7 cellular contexts compared by ENCODE assay signal in genomic region chr9:75265525-75265972, GRCh38.
DNase-seq lines count a peak whose midpoint lies in the region; ATAC-seq, FAIRE-seq and TF ChIP-seq lines count a peak whose summit lies in the region.

No MANE protein-coding gene starts in this region.

- dilution Hi-C loops in IMR-90 (cut with HindIII; ENCODE audit: low sequenced_read_pairs, unreplicated experiment), result no loop called here

- BruUV-seq in IMR-90 (replicated peaks; lab: Mats Ljungman, UMichigan) (no TSS peak), K562 (replicated peaks; lab: Mats Ljungman, UMichigan) (no TSS peak)

- H2AFZ ChIP-seq in IMR-90 (replicated peaks; ENCODE audit: low read length, poor library complexity) (no peak overlapping the region), K562 (ENCODE audit: low read depth, low read length) (no peak overlapping the region)

- H3K27ac ChIP-seq in IMR-90 (ENCODE audit: insufficient read depth, low read length) (no peak overlapping the region), K562 (ENCODE audit: extremely low read depth, low read depth, low read length) (no peak overlapping the region)

- ATAC-seq in GM21423 (IDR thresholded peaks at IDR 0.05; ENCODE audit: unreplicated experiment), result peak; percentile 69
- peak; percentile 86 for ATAC-seq in IMR-90 (ENCODE audit: low read depth)
- peak; percentile 73; the same call in 2 of the 3 replicates for ATAC-seq in SK-N-SH treated with all-trans-retinoic acid at 6 μM for 48 hours
- ATAC-seq in K562, result peak; percentile 82

- H2AK5ac ChIP-seq in IMR-90 (ENCODE audit: low read depth, low read length), result no peak overlapping the region

- intact Hi-C loops in IMR-90 (cut with micrococcal nuclease) (loop anchor here (1.0 to 5.0 kb wide), 4 partner anchors 592 to 1437 kb away; no protein-coding TSS in a partner anchor), K562 (cut with micrococcal nuclease) (loop anchor here (1.0 to 2.0 kb wide), 3 partner anchors 65 to 1037 kb away; no protein-coding TSS in a partner anchor)

- POLR2A ChIA-PET in IMR-90 (lab: Charles Lee; ENCODE audit: unreplicated experiment), result no interaction called here
- POLR2A ChIA-PET in K562 (lab: Yijun Ruan, JAX), result no interaction called here

- TF ChIP-seq POLR2A in IMR-90 (IDR thresholded peaks at IDR 0.05; ENCODE audit: low read depth, low read length), result no peak
- TF ChIP-seq POLR2A in K562 (conservative IDR thresholded peaks at IDR 0.05), result no peak

- no peaks in the 10 kb centered on the region for H3K36me3 ChIP-seq in IMR-90 (ENCODE audit: control insufficient read depth, insufficient read depth, low read length)
- H3K36me3 ChIP-seq in K562 (ENCODE audit: control insufficient read depth, insufficient read depth, low read length), result no peaks in the 10 kb centered on the region

- H3K23ac ChIP-seq in IMR-90 (ENCODE audit: low read depth, low read length), result no peak overlapping the region

- no peak for TF ChIP-seq EP300 in K562 (IDR thresholded peaks at IDR 0.05; ENCODE audit: low read length)

- TF ChIP-seq RAD21 in IMR-90 (IDR thresholded peaks at IDR 0.05; ENCODE audit: low read length) (peak; percentile 70), K562 (CRISPR knock-in tag; conservative IDR thresholded peaks at IDR 0.05 in 1 of 2, IDR thresholded peaks at IDR 0.05 in 1 of 2) (peak; percentile 37 to 67)

- in situ Hi-C loops in IMR-90 (cut with MboI; ENCODE audit: low sequenced_read_pairs) (loop anchor here (10.0 kb wide), 1 partner anchor 1039 kb away; no protein-coding TSS in a partner anchor), K562 (cut with MboI) (no loop called here)

- H3K18ac ChIP-seq in IMR-90 (ENCODE audit: low read depth, low read length), result no peak overlapping the region

- H3K14ac ChIP-seq in IMR-90 (replicated peaks; ENCODE audit: low read depth, low read length), result no peak overlapping the region

- no peaks in the 10 kb centered on the region for H3K79me2 ChIP-seq in K562 (ENCODE audit: control insufficient read depth, insufficient read depth, low read length)

- no peak overlapping the region for H3K4me3 ChIP-seq in IMR-90 (ENCODE audit: insufficient read depth, low read depth, low read length)
- no peak overlapping the region for H3K4me3 ChIP-seq in K562

- CTCF ChIA-PET in IMR-90 (lab: Yijun Ruan, JAX), result interaction anchor here (0.5 to 0.9 kb wide), 4 partner anchors 13 to 1608 kb away, joined by 3 to 4 read pairs (median 3); no protein-coding TSS in a partner anchor
- CTCF ChIA-PET in K562 (lab: Yijun Ruan, JAX; ENCODE audit: low intra/inter-chr PET ratio), result interaction anchor here (0.9 kb wide), 2 partner anchors 1037 to 1437 kb away, joined by 3 to 5 read pairs; no protein-coding TSS in a partner anchor

- WGBS in IMR-90 (ENCODE audit: extremely low coverage in 2 of 2, insufficient read length in 1 of 2), 2 experiments, result no CpG with 5 or more reads among the region's 3 CpGs
- 0% methylated on average over 3 of the region's 3 CpGs for WGBS in K562 (ENCODE audit: insufficient coverage, low coverage, missing lambda C conversion rate)

- H4K5ac ChIP-seq in IMR-90 (ENCODE audit: low read depth, low read length), result no peak overlapping the region

- H4K20me1 ChIP-seq in IMR-90 (ENCODE audit: insufficient read depth, low read length) (no peaks in the 10 kb centered on the region), K562 (replicated peaks; ENCODE audit: control insufficient read depth, insufficient read depth, low read length) (no peaks in the 10 kb centered on the region)

- no peak overlapping the region for H3K9ac ChIP-seq in IMR-90 (ENCODE audit: low read depth, low read length)
- H3K9ac ChIP-seq in K562 (ENCODE audit: insufficient read depth in 1 of 2, low read depth in 2 of 2, low read length in 2 of 2), result no peak overlapping the region

- peaks cover 7 to 20% (median 16%) of the 10 kb centered on the region in 3 donors for H3K36me3 Mint-ChIP-seq in immature natural killer cell

- H4K8ac ChIP-seq in IMR-90 (ENCODE audit: low read depth in 2 of 2, low read length in 2 of 2), result no peak overlapping the region

- H3K56ac ChIP-seq in IMR-90 (ENCODE audit: extremely low read depth, insufficient read depth, low read length), result no peak overlapping the region

- H3K4me3 Mint-ChIP-seq in immature natural killer cell, result no peak overlapping the region

- no peaks in the 10 kb centered on the region for H3K9me1 ChIP-seq in IMR-90 (ENCODE audit: insufficient read depth, low read length)
- H3K9me1 ChIP-seq in K562 (ENCODE audit: control insufficient read depth, insufficient read depth, low read length), result no peaks in the 10 kb centered on the region

- H3K9me3 ChIP-seq in IMR-90 (ENCODE audit: control insufficient read depth, insufficient read depth, low read length) (no peaks in the 10 kb centered on the region), K562 (replicated peaks; ENCODE audit: control insufficient read depth, insufficient read depth, low read depth, low read length) (no peaks in the 10 kb centered on the region)

- H3K4me2 ChIP-seq in IMR-90 (ENCODE audit: low read depth, low read length) (no peak overlapping the region), K562 (ENCODE audit: insufficient read depth, low read length) (no peak overlapping the region)

- no peaks in the 10 kb centered on the region for H3K4me1 Mint-ChIP-seq in immature natural killer cell

- H2BK5ac ChIP-seq in IMR-90 (ENCODE audit: low read depth, low read length, poor library complexity, severe bottlenecking), result no peak overlapping the region

- H2BK120ac ChIP-seq in IMR-90 (ENCODE audit: low read depth, low read length), result no peak overlapping the region

- no peaks in the 10 kb centered on the region for H3K27me3 ChIP-seq in IMR-90 (ENCODE audit: control insufficient read depth, insufficient read depth, low read length)
- H3K27me3 ChIP-seq in K562 (ENCODE audit: control insufficient read depth in 2 of 2, insufficient read depth in 2 of 2, low read length in 2 of 2), result no peaks in the 10 kb centered on the region

- peak; percentile 83 for TF ChIP-seq CTCF in IMR-90 (conservative IDR thresholded peaks at IDR 0.05; ENCODE audit: low read depth, low read length)
- peak; percentile 54 to 69 (median 63) for TF ChIP-seq CTCF in K562 (IDR thresholded peaks at IDR 0.05 in 2 of 3, conservative IDR thresholded peaks at IDR 0.05 in 1 of 3; ENCODE audit: insufficient read depth in 2 of 3, low read depth in 1 of 3, low read length in 3 of 3)

- H4K91ac ChIP-seq in IMR-90 (ENCODE audit: insufficient read depth, low read depth, low read length), result no peak overlapping the region

- H3K79me1 ChIP-seq in IMR-90 (ENCODE audit: low read depth in 1 of 2, low read length in 2 of 2), result no peaks in the 10 kb centered on the region

- H3K27ac Mint-ChIP-seq in immature natural killer cell, result peak overlapping the region in 1 of 6 donors; percentile 46

- no peak overlapping the region for H3K4ac ChIP-seq in IMR-90 (ENCODE audit: low read depth, low read length)

- no peak overlapping the region for H2AK9ac ChIP-seq in IMR-90 (replicated peaks; ENCODE audit: low read depth, low read length, poor library complexity)

- H3K9me3 Mint-ChIP-seq in immature natural killer cell, result no peaks in the 10 kb centered on the region

- peak; percentile 1 for DNase-seq in GM04503 (ENCODE audit: low read depth)
- peak; percentile 42 for DNase-seq in IMR-90
- peak; percentile 23 to 38 (median 32) for DNase-seq in K562 (ENCODE audit: extremely low read depth in 1 of 4, low spot score in 3 of 4)
- peak; percentile 21 to 40 (median 28) for DNase-seq in immature natural killer cell
- peak; percentile 34 for DNase-seq in stimulated activated CD4-positive, alpha-beta T cell treated with anti-CD3 and anti-CD28 coated beads, Interleukin-1b, Interleukin-23, amount 100 ng/mL, for 48 hours

- no peaks in the 10 kb centered on the region for H3K27me3 Mint-ChIP-seq in immature natural killer cell (ENCODE audit: low read depth in 3 of 3)

- no peak overlapping the region for H2BK20ac ChIP-seq in IMR-90 (ENCODE audit: low read depth, low read length)

- no peaks in the 10 kb centered on the region for H3K4me1 ChIP-seq in IMR-90 (ENCODE audit: control insufficient read depth, insufficient read depth, low read length)
- H3K4me1 ChIP-seq in K562 (replicated peaks in 1 of 2; ENCODE audit: control insufficient read depth in 2 of 2, insufficient read depth in 2 of 2, low read length in 2 of 2), result no peaks in the 10 kb centered on the region

- peak; percentile 26 for FAIRE-seq in K562 (lab: Jason Lieb, UNC)

- H2BK15ac ChIP-seq in IMR-90 (ENCODE audit: low read depth, low read length), result no peak overlapping the region

TF ChIP-seq in IMR-90, 13 proteins besides CTCF, POLR2A, EP300 and RAD21:
- TF ChIP-seq CHD1 (IDR thresholded peaks at IDR 0.05; ENCODE audit: low read depth, low read length) (no peak), SMC3 (IDR thresholded peaks at IDR 0.05; ENCODE audit: low read depth, low read length) (peak; percentile 66)

TF ChIP-seq in SK-N-SH treated with all-trans-retinoic acid at 6 μM for 48 hours, 23 proteins besides CTCF, POLR2A, EP300 and RAD21:
- no peak for TF ChIP-seq TCF4 (CRISPR knock-in tag; IDR thresholded peaks at IDR 0.05; ENCODE audit: borderline replicate concordance)

TF ChIP-seq in K562, 482 proteins besides CTCF, POLR2A, EP300 and RAD21:
- TF ChIP-seq MEIS2 (IDR thresholded peaks at IDR 0.05; ENCODE audit: partially characterized antibody), result peak; percentile 6
- TF ChIP-seq ASH1L (IDR thresholded peaks at IDR 0.05; ENCODE audit: borderline replicate concordance, low read depth, partially characterized antibody), result no peak
